ENCODE assay signal across 21 cellular contexts in the genomic region with DNA sequence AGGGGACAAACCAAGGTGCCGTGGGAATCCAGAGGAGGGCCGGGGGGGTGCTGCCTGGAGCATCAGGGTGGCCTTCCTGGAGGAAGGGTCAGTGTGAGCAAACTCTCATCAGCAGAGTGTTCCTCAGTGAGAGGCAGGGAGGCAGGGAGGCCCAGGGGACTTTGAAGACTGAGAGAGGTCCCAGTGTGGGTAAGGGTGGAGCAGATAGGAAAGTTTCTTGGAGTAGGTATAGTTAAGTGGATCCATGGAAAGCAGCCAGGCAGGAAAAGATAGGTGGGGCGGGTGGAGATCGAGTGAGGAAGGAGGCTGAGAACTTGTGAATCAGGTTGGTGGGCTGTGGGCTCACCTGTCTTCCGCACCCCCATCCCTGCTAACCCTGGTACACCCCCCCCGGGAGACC. TPM values are rescaled to one million over a fixed set of nuclear protein-coding genes. Genes with fewer than 3 reads are reported as not detected.
"Had no signal": no experiment of that assay in that cellular context is flagged by ENCODE, and none has a peak within 500 bp of the region (broad histone marks: within the 10 kb centered on the region; RNA-seq: fewer than 3 reads in every experiment).

No MANE protein-coding gene starts in this region.

- H3K27me3 ChIP-seq: body of pancreas, dorsolateral prefrontal cortex, hepatocyte, right atrium auricular region had no signal

- ATAC-seq: body of pancreas, left lobe of liver had no signal

- H3K36me3 ChIP-seq: prostate gland, right atrium auricular region, stomach had no signal

- H3K9me3 Mint-ChIP-seq: activated naive CD8-positive, alpha-beta T cell treated with anti-CD3 and anti-CD28 coated beads, Interleukin-2, amount 10 ng/mL, durations not matched to agents 7 days and 5 days; mesothelial cell of epicardium; type B pancreatic cell had no signal

- H3K4me3 Mint-ChIP-seq: activated naive CD8-positive, alpha-beta T cell treated with anti-CD3 and anti-CD28 coated beads, Interleukin-2, amount 10 ng/mL, durations not matched to agents 7 days and 5 days; mesothelial cell of epicardium had no signal

- H2AFZ ChIP-seq: hepatocyte had no signal

- DNase-seq: activated CD4-positive, CD25-positive, alpha-beta regulatory T cell treated with anti-CD3 and anti-CD28 coated beads, Interleukin-2, amount 50 U/mL, for 72 hours; activated gamma-delta T cell treated with Interleukin-2 at 50 U/mL for 16 hours; activated naive CD8-positive, alpha-beta T cell treated with anti-CD3 and anti-CD28 coated beads, Interleukin-2, amount 10 ng/mL, durations not matched to agents 7 days and 5 days; body of pancreas; dorsolateral prefrontal cortex; foreskin fibroblast; stomach; T1000 had no signal

- H3K27ac ChIP-seq: body of pancreas, dorsolateral prefrontal cortex, hepatocyte, prostate gland, right atrium auricular region, skin epidermis, stomach had no signal

- H3K36me3 Mint-ChIP-seq: activated naive CD8-positive, alpha-beta T cell treated with anti-CD3 and anti-CD28 coated beads, Interleukin-2, amount 10 ng/mL, durations not matched to agents 7 days and 5 days; mesothelial cell of epicardium; type B pancreatic cell had no signal

- H3K27ac Mint-ChIP-seq: activated naive CD8-positive, alpha-beta T cell treated with anti-CD3 and anti-CD28 coated beads, Interleukin-2, amount 10 ng/mL, durations not matched to agents 7 days and 5 days; mesothelial cell of epicardium; type B pancreatic cell had no signal

- H3K4me2 ChIP-seq: hepatocyte had no signal

- H3K4me1 ChIP-seq: body of pancreas, prostate gland, right atrium auricular region had no signal

- H3K4me3 ChIP-seq: body of pancreas, dorsolateral prefrontal cortex, hepatocyte, lung, prostate gland, right atrium auricular region, skin epidermis, stomach had no signal

- H3K9me3 ChIP-seq: body of pancreas, prostate gland, right atrium auricular region, stomach had no signal

RNA-seq across cellular contexts. Expression of gene UPK3A, which starts 9.3 kb away (rescaled TPM):
- total RNA-seq: activated CD8-positive, alpha-beta memory T cell treated with anti-CD3 and anti-CD28 coated beads for 36 hours; activated naive CD8-positive, alpha-beta T cell treated with anti-CD3 and anti-CD28 coated beads, Interleukin-2, amount 10 ng/mL, durations not matched to agents 7 days and 5 days; body of pancreas; left lobe of liver; lung; omental fat pad; right atrium auricular region; T-helper 1 cell treated with Interleukin-12 subunit alpha and Interleukin-12 subunit beta and Interleukin-4 antibody, amounts not matched to agents 30 ng/mL and 1 ng/mL, for 36 hours; temporal lobe had no signal
- polyA plus RNA-seq: neural cell had no signal
